9 cellular contexts compared by ENCODE assay signal in genomic region chr6:116352515-116353471, GRCh38. TPM values are rescaled to one million over a fixed set of nuclear protein-coding genes. Genes with fewer than 3 reads are reported as not detected.
DNase-seq lines count a peak whose midpoint lies in the region; ATAC-seq and TF ChIP-seq lines count a peak whose summit lies in the region.
"Had no signal": no experiment of that assay in that cellular context is flagged by ENCODE, and none has a peak within 500 bp of the region (broad histone marks: within the 10 kb centered on the region; RNA-seq: fewer than 3 reads in every experiment).

No MANE protein-coding gene starts in this region.

- H3F3A ChIP-seq in GM23338 (replicated peaks; ENCODE audit: low read depth): no peaks in the 10 kb centered on the region

- TF ChIP-seq POLR2A in Peyer's patch (IDR thresholded peaks at IDR 0.05): no peak

- TF ChIP-seq CTCF in CD14-positive monocyte (IDR thresholded peaks at IDR 0.05): no peak
- no peak for TF ChIP-seq CTCF in GM23338 (conservative IDR thresholded peaks at IDR 0.05; ENCODE audit: low read depth in 2 of 2)
- no peak for TF ChIP-seq CTCF in Peyer's patch (IDR thresholded peaks at IDR 0.05)
- no peak for TF ChIP-seq CTCF in left lung (IDR thresholded peaks at IDR 0.05)

- no peak overlapping the region for H3K4me2 ChIP-seq in GM23338

- peaks cover 18% of the 10 kb centered on the region for H3K4me1 Mint-ChIP-seq in CD14-positive monocyte
- H3K4me1 Mint-ChIP-seq in GM23338: peaks cover 16% of the 10 kb centered on the region

- H3K36me3 ChIP-seq in GM23338 (ENCODE audit: insufficient read depth): no peaks in the 10 kb centered on the region
- H3K36me3 ChIP-seq in Peyer's patch: no peaks in the 10 kb centered on the region
- H3K36me3 ChIP-seq in left lung: no peaks in the 10 kb centered on the region
- H3K36me3 ChIP-seq: neutrophil had no signal

- H3K27ac Mint-ChIP-seq in CD14-positive monocyte (peak overlapping the region; percentile 57 to 89 (median 84)), GM23338 (peak overlapping the region; percentile 32; the same call in 1 of the 2 replicates)

- H3K9me3 Mint-ChIP-seq in CD14-positive monocyte (peaks cover 0 to 4% (median 0%) of the 10 kb centered on the region in 7 donors), GM23338 (0 out of 3 replicates have a peak, but pooled peaks cover 2% of the 10 kb centered on the region)

- H3K4me1 ChIP-seq in GM23338 (ENCODE audit: insufficient read depth) (no peaks in the 10 kb centered on the region), Peyer's patch (no peaks in the 10 kb centered on the region), left lung (peaks cover 3% of the 10 kb centered on the region in 2 donors)

- H3K9me2 ChIP-seq in GM23338 (ENCODE audit: insufficient read depth): no peaks in the 10 kb centered on the region

- H4K20me1 ChIP-seq in GM23338 (replicated peaks; ENCODE audit: insufficient read depth): no peaks in the 10 kb centered on the region

- H2AFZ ChIP-seq in GM23338: peak overlapping the region; percentile 8; the same call in 1 of the 2 replicates

- H3K4me3 Mint-ChIP-seq in CD14-positive monocyte (peak overlapping the region in 1 of 2 donors; percentile 2), GM23338 (no peak overlapping the region)

- ATAC-seq in GM23338: no peak
- ATAC-seq in left lung: peak; percentile 68

- H3K36me3 Mint-ChIP-seq in CD14-positive monocyte (no peaks in the 10 kb centered on the region), GM23338 (ENCODE audit: low read depth) (no peaks in the 10 kb centered on the region)

- H3K9me3 ChIP-seq in Peyer's patch (no peaks in the 10 kb centered on the region), left lung (peaks cover 0 to 2% of the 10 kb centered on the region in 2 donors)
- H3K9me3 ChIP-seq: neutrophil had no signal

- H3K79me2 ChIP-seq in GM23338 (replicated peaks; ENCODE audit: insufficient read depth): no peaks in the 10 kb centered on the region

- intact Hi-C loops in CD14-positive monocyte (cut with micrococcal nuclease) (no loop called here), left lung (cut with DNase I) (no loop called here)

- no peak overlapping the region for H3K27ac ChIP-seq in GM23338 (ENCODE audit: low read depth)
- peak overlapping the region; percentile 0 to 55 (median 21) for H3K27ac ChIP-seq in Peyer's patch
- peak overlapping the region in 1 of 2 donors; percentile 16 for H3K27ac ChIP-seq in left lung
- H3K27ac ChIP-seq: neutrophil had no signal

- H3K27me3 ChIP-seq in GM23338 (ENCODE audit: insufficient read depth): no peaks in the 10 kb centered on the region
- H3K27me3 ChIP-seq in Peyer's patch: no peaks in the 10 kb centered on the region
- H3K27me3 ChIP-seq in left lung: no peaks in the 10 kb centered on the region
- H3K27me3 ChIP-seq: neutrophil had no signal

- DNase-seq in CD14-positive monocyte (ENCODE audit: low spot score) (no peak), GM23338 (ENCODE audit: low spot score) (no peak), Peyer's patch (no peak), left lung (no peak), RPMI8226 (no peak), DMS153 (lab: John Stamatoyannopoulos, UW) (no peak), COLO668 (lab: John Stamatoyannopoulos, UW; ENCODE audit: unreplicated experiment) (no peak), amygdala (lab: John Stamatoyannopoulos, UW) (no peak)

- H3K4me3 ChIP-seq in GM23338: no peak overlapping the region
- no peak overlapping the region for H3K4me3 ChIP-seq in Peyer's patch
- H3K4me3 ChIP-seq in left lung: no peak overlapping the region

- H3K27me3 Mint-ChIP-seq in CD14-positive monocyte (ENCODE audit: low read depth in 3 of 3) (peaks cover 0 to 1% (median 0%) of the 10 kb centered on the region in 3 donors), GM23338 (ENCODE audit: insufficient read depth, low read depth, poor library complexity) (peaks cover 2% of the 10 kb centered on the region)

TF ChIP-seq in GM23338, 12 proteins besides CTCF, POLR2A, EP300 and RAD21:
- TF ChIP-seq CREB1 (CRISPR knock-in tag; IDR thresholded peaks at IDR 0.05; ENCODE audit: low read depth) (no peak), EZH2phosphoT487 (IDR thresholded peaks at IDR 0.05; ENCODE audit: unreplicated experiment) (no peak), NANOG (IDR thresholded peaks at IDR 0.05; ENCODE audit: borderline replicate concordance) (no peak), EZH2 (IDR thresholded peaks at IDR 0.05; ENCODE audit: low read depth, unreplicated experiment) (no peak), JUNB (IDR thresholded peaks at IDR 0.05; ENCODE audit: unreplicated experiment) (no peak), ZNF114 (CRISPR knock-in tag; IDR thresholded peaks at IDR 0.05) (no peak)

RNA-seq across cellular contexts. Expression of gene DSE, which starts 18.0 kb away (rescaled TPM):
- polyA plus RNA-seq in CD14-positive monocyte (10 to 100 TPM; 28.4 to 36.5 TPM), GM23338 (2016; fragmentation: Nextera tagmentation; extraction: Ambion mirVana) (16.8 and 18.8 TPM in 2 replicates)
- 41.5 and 45.2 TPM in 2 replicates for total RNA-seq in GM23338 (2014; rRNA removed; shearing (Covaris generic))
- total RNA-seq in Peyer's patch (10 to 100 TPM; 12.6 to 71.8 (median 16.2) TPM), left lung (10 to 100 TPM; 39.7 to 85.6 TPM)
